In the genomic region with DNA sequence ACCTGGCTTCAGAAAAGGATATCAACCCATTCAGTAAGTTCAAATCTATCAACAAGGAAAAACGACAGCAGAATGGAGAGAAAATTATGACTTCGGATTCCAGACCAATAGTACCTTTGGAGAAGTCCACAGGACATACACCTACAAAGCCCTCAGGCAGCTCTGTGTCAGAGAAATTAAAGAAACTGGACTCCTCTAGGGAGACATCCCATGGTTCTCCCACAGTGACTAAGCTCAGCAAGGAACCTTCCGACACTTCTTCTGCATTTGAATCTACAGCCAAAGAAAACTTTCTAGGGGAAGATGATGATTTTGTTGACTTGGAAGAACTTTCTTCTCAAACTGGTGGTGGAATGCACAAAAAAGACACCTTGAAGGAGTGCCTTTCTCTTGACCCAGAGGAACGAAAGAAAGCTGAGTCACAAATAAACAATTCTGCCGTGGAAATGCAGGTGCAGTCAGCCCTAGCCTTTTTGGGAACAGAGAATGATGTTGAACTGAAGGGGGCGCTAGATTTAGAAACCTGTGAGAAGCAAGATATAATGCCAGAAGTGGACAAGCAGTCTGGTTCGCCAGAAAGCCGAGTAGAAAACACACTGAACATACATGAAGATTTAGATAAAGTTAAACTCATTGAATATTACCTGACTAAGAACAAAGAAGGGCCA, we compare ENCODE assay signal across 8 cellular contexts.
DNase-seq lines count a peak whose midpoint lies in the region; ATAC-seq and TF ChIP-seq lines count a peak whose summit lies in the region.

No MANE protein-coding gene starts in this region.

- no peaks in the 10 kb centered on the region for H3K27me3 ChIP-seq in hepatocyte

- H2AFZ ChIP-seq in hepatocyte = no peak overlapping the region

- DNase-seq in AG09309 (ENCODE audit: low read depth) (no peak), GM20000 (ENCODE audit: low spot score) (peak; percentile 14), SKM-1 treated with dmso at 0.1 percent for 144 hours (lab: John Stamatoyannopoulos, UW; ENCODE audit: unreplicated experiment) (peak; percentile 42), hepatocyte (ENCODE audit: low spot score) (peak; percentile 32), GF-D8 (lab: John Stamatoyannopoulos, UW) (no peak)
- DNase-seq in stimulated activated CD8-positive, alpha-beta memory T cell treated with anti-CD3 and anti-CD28 coated beads, Interleukin-4, amount 100 ng/mL, for 48 hours = no peak

- TF ChIP-seq CTCF in AG09309 (IDR thresholded peaks at IDR 0.05; ENCODE audit: control insufficient read depth, insufficient read depth, low read depth, low read length, missing control alignments) (peak; percentile 46), GM20000 (IDR thresholded peaks at IDR 0.05; ENCODE audit: extremely low read depth, missing control alignments) (peak; percentile 25), hepatocyte (IDR thresholded peaks at IDR 0.05; ENCODE audit: poor library complexity) (peak; percentile 24)

- no peaks in the 10 kb centered on the region for H4K20me1 ChIP-seq in hepatocyte (ENCODE audit: insufficient read depth, poor library complexity, severe bottlenecking)

- H3K27ac ChIP-seq in hepatocyte = no peak overlapping the region

- H3K4me2 ChIP-seq in hepatocyte = no peak overlapping the region

- no peaks in the 10 kb centered on the region for H3K36me3 ChIP-seq in hepatocyte (replicated peaks; ENCODE audit: insufficient read depth, low read depth)

- no peaks in the 10 kb centered on the region for H3K79me2 ChIP-seq in hepatocyte

- no peaks in the 10 kb centered on the region for H3K9me3 ChIP-seq in hepatocyte (ENCODE audit: low read depth)

- WGBS in hepatocyte (ENCODE audit: low lambda C conversion rate, missing lambda C conversion rate) = 75% methylated on average over 8 of the region's 8 CpGs

- H3K4me1 ChIP-seq in hepatocyte (ENCODE audit: insufficient read depth) = no peaks in the 10 kb centered on the region

- no peaks in the 10 kb centered on the region for H3K9me2 ChIP-seq in hepatocyte (replicated peaks; ENCODE audit: insufficient read depth)

- ATAC-seq in HG03520 (IDR thresholded peaks at IDR 0.05; ENCODE audit: unreplicated experiment) = no peak
- no peak for ATAC-seq in GM19035 (IDR thresholded peaks at IDR 0.05; ENCODE audit: unreplicated experiment)

- H3K4me3 ChIP-seq in AG09309 (ENCODE audit: control insufficient read depth, low read depth, low read length) (no peak overlapping the region), hepatocyte (no peak overlapping the region)

Comparison
In these comparisons a context has a peak if more than half of its experiments do, and no peak if none do; other contexts are left out.
1. DNase-seq: peak in GM20000 (single experiment), SKM-1 treated with dmso at 0.1 percent for 144 hours (single experiment) and hepatocyte (single experiment); none in AG09309 (single experiment), GF-D8 (single experiment) and stimulated activated CD8-positive, alpha-beta memory T cell treated with anti-CD3 and anti-CD28 coated beads, Interleukin-4, amount 100 ng/mL, for 48 hours (single experiment).
2. Peak in every context shown above with its lines, with median percentiles within 50 percentile points of each other: CTCF ChIP-seq.